ENCODE assay signal across 19 cellular contexts in the genomic region with DNA sequence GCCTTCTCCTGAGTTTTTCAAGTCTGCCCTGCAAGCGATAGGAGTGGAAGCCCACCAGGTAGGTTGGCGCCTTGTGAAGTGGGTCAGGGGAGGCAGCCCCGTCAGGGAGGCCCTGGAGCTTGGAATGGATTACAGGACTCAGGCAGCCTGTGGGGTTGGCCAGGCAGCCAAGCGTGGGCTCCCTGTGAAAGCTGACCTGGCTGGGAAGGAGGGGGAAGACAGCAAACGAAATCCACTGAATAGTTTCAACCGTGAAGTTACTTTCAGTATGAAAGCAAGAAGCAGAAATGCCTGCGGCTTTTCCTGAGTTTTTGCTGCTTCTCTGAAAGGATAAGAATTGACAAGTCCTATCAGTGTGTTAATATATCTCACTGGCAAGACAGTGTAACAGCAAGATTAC. TPM values are rescaled to one million over a fixed set of nuclear protein-coding genes. Genes with fewer than 3 reads are reported as not detected.
DNase-seq lines count a peak whose midpoint lies in the region; FAIRE-seq and TF ChIP-seq lines count a peak whose summit lies in the region.
"Had no signal": no experiment of that assay in that cellular context is flagged by ENCODE, and none has a peak within 500 bp of the region (broad histone marks: within the 10 kb centered on the region; RNA-seq: fewer than 3 reads in every experiment).

No MANE protein-coding gene starts in this region.

- no peak overlapping the region for H2AFZ ChIP-seq in PC-9

- no peak overlapping the region for H3K4me3 ChIP-seq in epithelial cell of proximal tubule (ENCODE audit: low read depth, low read length)
- H3K4me3 ChIP-seq in thyroid gland (replicated peaks in 1 of 3) = no peak overlapping the region
- H3K4me3 ChIP-seq in PC-9 = no peak overlapping the region
- H3K4me3 ChIP-seq: A549 had no signal

- H3K9me2 ChIP-seq in PC-9 (ENCODE audit: insufficient read depth) = no peaks in the 10 kb centered on the region

- peak overlapping the region; percentile 61 to 65 (median 65) for H3K27ac ChIP-seq in thyroid gland
- no peak overlapping the region for H3K27ac ChIP-seq in PC-9
- H3K27ac ChIP-seq: A549 had no signal

- no peak for FAIRE-seq in GM12891 (lab: Jason Lieb, UNC)
- FAIRE-seq: A549, HepG2, HTR-8/SVneo had no signal

- no peak overlapping the region for H3K4me2 ChIP-seq in PC-9
- H3K4me2 ChIP-seq: A549 had no signal

- H3K4me1 Mint-ChIP-seq in neural crest cell = peaks cover 14% of the 10 kb centered on the region

- H3F3A ChIP-seq in PC-9 (ENCODE audit: insufficient read depth, low read depth) = no peaks in the 10 kb centered on the region

- CTCF ChIA-PET in PC-9 (lab: Charles Lee) = no interaction called here

- peak overlapping the region; percentile 43 for H3K27ac Mint-ChIP-seq in neural crest cell (ENCODE audit: unreplicated experiment)
- H3K27ac Mint-ChIP-seq: CD14-positive monocyte; CD8-positive, alpha-beta T cell had no signal

- H3K79me2 ChIP-seq in PC-9 (ENCODE audit: low read depth) = no peaks in the 10 kb centered on the region

- H3K4me3 Mint-ChIP-seq in neural crest cell = no peak overlapping the region
- H3K4me3 Mint-ChIP-seq: CD14-positive monocyte; CD8-positive, alpha-beta T cell had no signal

- no peaks in the 10 kb centered on the region for H3K9me3 ChIP-seq in thyroid gland
- no peaks in the 10 kb centered on the region for H3K9me3 ChIP-seq in PC-9 (ENCODE audit: insufficient read depth, low read depth)

- no peak for TF ChIP-seq POLR2A in thyroid gland (IDR thresholded peaks at IDR 0.05)
- no peak for TF ChIP-seq POLR2A in GM12891 (IDR thresholded peaks at IDR 0.05; ENCODE audit: low read depth, low read length)

- H3K36me3 Mint-ChIP-seq in neural crest cell (ENCODE audit: low read depth) = peaks cover 10% of the 10 kb centered on the region

- no TSS peak for BruUV-seq in PC-9 (replicated peaks; lab: Mats Ljungman, UMichigan)

- WGBS in thyroid gland, 2 donors = 42 to 56% methylated on average over 7 of the region's 7 CpGs

- H3K4me1 ChIP-seq in thyroid gland (peaks cover 13 to 29% of the 10 kb centered on the region in 2 donors), PC-9 (replicated peaks; ENCODE audit: insufficient read depth) (no peaks in the 10 kb centered on the region)
- H3K4me1 ChIP-seq: A549 had no signal

- DNase-seq in epithelial cell of proximal tubule (ENCODE audit: low read depth) (peak; percentile 6), kidney glomerular epithelial cell (lab: John Stamatoyannopoulos, UW) (peak; percentile 48), neural crest cell (ENCODE audit: low read depth, low spot score) (no peak), thyroid gland (peak; percentile 80 to 83), NCI-H146 (lab: John Stamatoyannopoulos, UW) (no peak), GM12891 (ENCODE audit: insufficient read length, low spot score) (no peak), PC-9 (no peak)
- DNase-seq in stimulated activated CD4-positive, alpha-beta T cell treated with anti-CD3 and anti-CD28 coated beads, Interleukin-2, amount 100 ng/mL, for 24 hours = no peak
- DNase-seq: CD8-positive, alpha-beta T cell; COR-L47; DND-41; GDM1 had no signal

- no peaks in the 10 kb centered on the region for H3K27me3 ChIP-seq in thyroid gland
- no peaks in the 10 kb centered on the region for H3K27me3 ChIP-seq in PC-9 (ENCODE audit: insufficient read depth, low read depth)

- no peaks in the 10 kb centered on the region for H4K20me1 ChIP-seq in PC-9 (ENCODE audit: insufficient read depth)

- peaks cover 4% of the 10 kb centered on the region for H3K9me3 Mint-ChIP-seq in neural crest cell

- intact Hi-C loops in thyroid gland (cut with DNase I) (no loop called here), PC-9 (cut with micrococcal nuclease; ENCODE audit: unreplicated experiment) (no loop called here)

- POLR2A ChIA-PET in PC-9 (lab: Charles Lee; ENCODE audit: unreplicated experiment) = no interaction called here

- H3K27me3 Mint-ChIP-seq in neural crest cell (ENCODE audit: low read depth) = no peaks in the 10 kb centered on the region

- H3K36me3 ChIP-seq in thyroid gland (no peaks in the 10 kb centered on the region), PC-9 (ENCODE audit: low read depth) (no peaks in the 10 kb centered on the region)

- TF ChIP-seq CTCF in epithelial cell of proximal tubule (conservative IDR thresholded peaks at IDR 0.05; ENCODE audit: low read depth, low read length) = no peak
- no peak for TF ChIP-seq CTCF in neural crest cell (conservative IDR thresholded peaks at IDR 0.05)
- TF ChIP-seq CTCF in thyroid gland (IDR thresholded peaks at IDR 0.05) = no peak
- no peak for TF ChIP-seq CTCF in PC-9 (conservative IDR thresholded peaks at IDR 0.05)

TF ChIP-seq in GM12891, 5 proteins besides CTCF, POLR2A, EP300 and RAD21:
- no peak for TF ChIP-seq POLR2AphosphoS5 (IDR thresholded peaks at IDR 0.05; ENCODE audit: low read depth, low read length)
- no peak for TF ChIP-seq TAF1 (IDR thresholded peaks at IDR 0.05; ENCODE audit: low read depth, low read length)
- no peak for TF ChIP-seq SPI1 (IDR thresholded peaks at IDR 0.05; ENCODE audit: low read depth, low read length)
- no peak for TF ChIP-seq PAX5 (IDR thresholded peaks at IDR 0.05; ENCODE audit: insufficient read depth, low read length, severe bottlenecking)
- no peak for TF ChIP-seq POU2F2 (IDR thresholded peaks at IDR 0.05; ENCODE audit: low read depth, low read length)

RNA-seq across cellular contexts. Expression of a gene that starts 36.4 kb away (rescaled TPM):
- total RNA-seq in epithelial cell of proximal tubule = 3.6 and 12.1 TPM in 2 replicates
- 8.0 and 8.8 TPM in 2 replicates for total RNA-seq in neural crest cell
- total RNA-seq in thyroid gland = 10 to 100 TPM in 3 of 4 donors, 1 to 10 TPM in 1; 8.3 to 69.9 (median 48.3) TPM
- polyA plus RNA-seq in GM12891 (2012; ENCODE audit: low read depth, missing spikeins) = 9.8 TPM
- 23.3 and 24.7 TPM in 2 replicates for total RNA-seq in PC-9 (2021)

RNA-seq across cellular contexts. Expression of a gene that starts 48.2 kb away (rescaled TPM):
- not detected in 2 replicates for total RNA-seq in epithelial cell of proximal tubule
- not detected in 2 replicates for total RNA-seq in neural crest cell
- total RNA-seq in thyroid gland = not detected
- not detected for polyA plus RNA-seq in GM12891 (2012; ENCODE audit: low read depth, missing spikeins)
- 1.6 and 2.9 TPM in 2 replicates for total RNA-seq in PC-9 (2021)
- total RNA-seq: CD8-positive, alpha-beta T cell; H4; HepG2 had no signal
- polyA plus RNA-seq: AG04450, BJ, CD14-positive monocyte, HepG2 had no signal

Comparison
In these comparisons a context has a peak if more than half of its experiments do, and no peak if none do; other contexts are left out.
1. DNase-seq: peak in epithelial cell of proximal tubule (single experiment), kidney glomerular epithelial cell (single experiment) and thyroid gland (2 of 2); none in neural crest cell (single experiment), NCI-H146 (single experiment), stimulated activated CD4-positive, alpha-beta T cell treated with anti-CD3 and anti-CD28 coated beads, Interleukin-2, amount 100 ng/mL, for 24 hours (0 of 2), GM12891 (single experiment) and PC-9 (0 of 2).